Comparison of ENCODE assay signal across 3 cellular contexts in genomic region chr1:66728716-66729115, GRCh38. TPM values are rescaled to one million over a fixed set of nuclear protein-coding genes. Genes with fewer than 3 reads are reported as not detected.
"Had no signal": no experiment of that assay in that cellular context is flagged by ENCODE, and none has a peak within 500 bp of the region (broad histone marks: within the 10 kb centered on the region; RNA-seq: fewer than 3 reads in every experiment).

No MANE protein-coding gene starts in this region.

RNA-seq across cellular contexts. Expression of gene DYNLT5, which starts 23.5 kb away (rescaled TPM):
- total RNA-seq: activated CD8-positive, alpha-beta memory T cell treated with anti-CD3 and anti-CD28 coated beads for 36 hours; body of pancreas; esophagus mucosa had no signal
